1 cellular context compared by ENCODE assay signal in genomic region chr5:154333016-154333415, GRCh38.
TF ChIP-seq lines count a peak whose summit lies in the region.

No MANE protein-coding gene starts in this region.

TF ChIP-seq in WTC11, 78 proteins besides CTCF, POLR2A, EP300 and RAD21 (continued from another document):
- TF ChIP-seq, protein P1, sequence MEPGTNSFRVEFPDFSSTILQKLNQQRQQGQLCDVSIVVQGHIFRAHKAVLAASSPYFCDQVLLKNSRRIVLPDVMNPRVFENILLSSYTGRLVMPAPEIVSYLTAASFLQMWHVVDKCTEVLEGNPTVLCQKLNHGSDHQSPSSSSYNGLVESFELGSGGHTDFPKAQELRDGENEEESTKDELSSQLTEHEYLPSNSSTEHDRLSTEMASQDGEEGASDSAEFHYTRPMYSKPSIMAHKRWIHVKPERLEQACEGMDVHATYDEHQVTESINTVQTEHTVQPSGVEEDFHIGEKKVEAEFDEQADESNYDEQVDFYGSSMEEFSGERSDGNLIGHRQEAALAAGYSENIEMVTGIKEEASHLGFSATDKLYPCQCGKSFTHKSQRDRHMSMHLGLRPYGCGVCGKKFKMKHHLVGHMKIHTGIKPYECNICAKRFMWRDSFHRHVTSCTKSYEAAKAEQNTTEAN (CRISPR knock-in tag; IDR thresholded peaks at IDR 0.05), result no peak
